ENCODE assay signal across 15 cellular contexts in genomic region chr2:28469947-28470585, GRCh38. TPM values are rescaled to one million over a fixed set of nuclear protein-coding genes. Genes with fewer than 3 reads are reported as not detected.
A peak's percentile ranks its signal among the peaks of the same experiment; 100 is the strongest.
DNase-seq lines count a peak whose midpoint lies in the region; ATAC-seq and TF ChIP-seq lines count a peak whose summit lies in the region.
"Had no signal": no experiment of that assay in that cellular context is flagged by ENCODE, and none has a peak within 500 bp of the region (broad histone marks: within the 10 kb centered on the region; RNA-seq: fewer than 3 reads in every experiment).

No MANE protein-coding gene starts in this region.

- no peaks in the 10 kb centered on the region for H3F3A ChIP-seq in GM23338 (replicated peaks; ENCODE audit: low read depth)

- H3K79me2 ChIP-seq in GM23338 (replicated peaks; ENCODE audit: insufficient read depth): no peaks in the 10 kb centered on the region

- H3K4me3 Mint-ChIP-seq in GM23338 (no peak overlapping the region), natural killer cell (no peak overlapping the region)
- H3K4me3 Mint-ChIP-seq: effector memory CD8-positive, alpha-beta T cell had no signal

- H3K9me2 ChIP-seq in GM23338 (ENCODE audit: insufficient read depth): peaks cover 5% of the 10 kb centered on the region; the same call in 1 of the 2 replicates

- no peaks in the 10 kb centered on the region; the same call in 2 of the 3 replicates for H3K4me1 Mint-ChIP-seq in GM23338
- H3K4me1 Mint-ChIP-seq in natural killer cell: peaks cover 10 to 24% of the 10 kb centered on the region in 2 donors

- no peaks in the 10 kb centered on the region for H3K27me3 ChIP-seq in GM23338 (ENCODE audit: insufficient read depth)
- H3K27me3 ChIP-seq in ascending aorta: no peaks in the 10 kb centered on the region
- H3K27me3 ChIP-seq: BE2C, cardiac muscle cell had no signal

- H3K27me3 Mint-ChIP-seq in GM23338 (ENCODE audit: insufficient read depth, low read depth, poor library complexity) (peaks cover 4% of the 10 kb centered on the region), natural killer cell (ENCODE audit: low read depth in 2 of 2) (peaks cover 0 to 5% of the 10 kb centered on the region in 2 donors)
- H3K27me3 Mint-ChIP-seq: effector memory CD8-positive, alpha-beta T cell had no signal

- peak; percentile 84 for DNase-seq in DMS53 (lab: John Stamatoyannopoulos, UW)
- DNase-seq in HT-29 (ENCODE audit: low spot score): peak; percentile 24
- peak; percentile 31 for DNase-seq in NCI-H774 (lab: John Stamatoyannopoulos, UW)
- DNase-seq in epithelial cell of prostate (ENCODE audit: low read depth, low spot score): no peak
- DNase-seq in GM23338 (ENCODE audit: low spot score): no peak
- no peak for DNase-seq in ascending aorta (ENCODE audit: low spot score in 2 of 2)
- no peak for DNase-seq in natural killer cell
- no peak for DNase-seq in GOT3 (lab: John Stamatoyannopoulos, UW)
- DNase-seq: BE2C; effector memory CD8-positive, alpha-beta T cell; left cardiac atrium; NCI-H1092 treated with DMSO at 0.1 percent for 48 hours; stimulated activated CD4-positive, alpha-beta T cell treated with anti-CD3 and anti-CD28 coated beads, Interleukin-4, amount 100 ng/mL, for 4 hours; T-cell had no signal

- H3K36me3 ChIP-seq in GM23338 (ENCODE audit: insufficient read depth) (no peaks in the 10 kb centered on the region), ascending aorta (no peaks in the 10 kb centered on the region)
- H3K36me3 ChIP-seq: BE2C, cardiac muscle cell had no signal

- H3K4me3 ChIP-seq in GM23338: no peak overlapping the region
- no peak overlapping the region for H3K4me3 ChIP-seq in ascending aorta
- H3K4me3 ChIP-seq: cardiac muscle cell had no signal

- no peaks in the 10 kb centered on the region for H3K9me3 ChIP-seq in ascending aorta
- H3K9me3 ChIP-seq: BE2C had no signal

- H3K9me3 Mint-ChIP-seq in GM23338: peaks cover 11% of the 10 kb centered on the region
- H3K9me3 Mint-ChIP-seq in natural killer cell: no peaks in the 10 kb centered on the region
- H3K9me3 Mint-ChIP-seq: effector memory CD8-positive, alpha-beta T cell; T-cell had no signal

- no peak overlapping the region for H3K27ac Mint-ChIP-seq in GM23338
- H3K27ac Mint-ChIP-seq in natural killer cell: no peak overlapping the region
- H3K27ac Mint-ChIP-seq: T-cell had no signal

- H3K36me3 Mint-ChIP-seq in GM23338 (ENCODE audit: low read depth): no peaks in the 10 kb centered on the region; the same call in 1 of the 3 replicates
- no peaks in the 10 kb centered on the region for H3K36me3 Mint-ChIP-seq in natural killer cell
- H3K36me3 Mint-ChIP-seq: T-cell had no signal

- TF ChIP-seq CTCF in GM23338 (conservative IDR thresholded peaks at IDR 0.05; ENCODE audit: low read depth in 2 of 2) (no peak), ascending aorta (IDR thresholded peaks at IDR 0.05) (no peak), natural killer cell (IDR thresholded peaks at IDR 0.05) (no peak)

- intact Hi-C loops in ascending aorta (cut with DNase I) (no loop called here), natural killer cell (cut with micrococcal nuclease) (no loop called here)

- ATAC-seq in GM23338: no peak
- no peak for ATAC-seq in natural killer cell
- ATAC-seq: effector memory CD8-positive, alpha-beta T cell; T-cell had no signal

- H3K27ac ChIP-seq in epithelial cell of prostate: peak overlapping the region; percentile 22
- H3K27ac ChIP-seq in GM23338 (ENCODE audit: low read depth): no peak overlapping the region
- no peak overlapping the region for H3K27ac ChIP-seq in ascending aorta
- H3K27ac ChIP-seq: cardiac muscle cell had no signal

- H4K20me1 ChIP-seq in GM23338 (replicated peaks; ENCODE audit: insufficient read depth): no peaks in the 10 kb centered on the region

- no peak overlapping the region for H2AFZ ChIP-seq in GM23338

- H3K4me1 ChIP-seq in GM23338 (ENCODE audit: insufficient read depth) (no peaks in the 10 kb centered on the region), ascending aorta (no peaks in the 10 kb centered on the region)

- no peak overlapping the region for H3K4me2 ChIP-seq in GM23338

TF ChIP-seq in GM23338, 12 proteins besides CTCF, POLR2A, EP300 and RAD21 (continues in another document):
- TF ChIP-seq EZH2 (IDR thresholded peaks at IDR 0.05; ENCODE audit: low read depth, unreplicated experiment) (no peak), STAT1 (IDR thresholded peaks at IDR 0.05; ENCODE audit: unreplicated experiment) (no peak), REST (IDR thresholded peaks at IDR 0.05; ENCODE audit: unreplicated experiment) (no peak), ETS1 (IDR thresholded peaks at IDR 0.05) (no peak), EZH2phosphoT487 (IDR thresholded peaks at IDR 0.05; ENCODE audit: unreplicated experiment) (no peak)

RNA-seq across cellular contexts. Expression of gene PLB1, which starts 25.8 kb away (rescaled TPM):
- 0.26 TPM in 1 of 2 replicates, not detected in the other for total RNA-seq in HT-29 (2014; rRNA removed; shearing (Covaris generic))
- total RNA-seq in GM23338 (2014; rRNA removed; shearing (Covaris generic)): 0.21 TPM in 1 of 2 replicates, not detected in the other
- 0.06 TPM in 1 of 2 replicates, not detected in the other for polyA plus RNA-seq in GM23338 (2016; fragmentation: Nextera tagmentation; extraction: Ambion mirVana)
- total RNA-seq in ascending aorta (9.7 TPM), natural killer cell (1 to 10 TPM; 1.7 to 2.6 (median 1.9) TPM)

Comparison
In these comparisons a context has a peak if more than half of its experiments do, and no peak if none do; other contexts are left out.
1. DNase-seq: peak in DMS53 (single experiment), HT-29 (single experiment) and NCI-H774 (single experiment); none in epithelial cell of prostate (single experiment), GM23338 (single experiment), ascending aorta (0 of 2), natural killer cell (single experiment) and GOT3 (single experiment).